Comparison of ENCODE assay signal across 8 cellular contexts in the genomic region with DNA sequence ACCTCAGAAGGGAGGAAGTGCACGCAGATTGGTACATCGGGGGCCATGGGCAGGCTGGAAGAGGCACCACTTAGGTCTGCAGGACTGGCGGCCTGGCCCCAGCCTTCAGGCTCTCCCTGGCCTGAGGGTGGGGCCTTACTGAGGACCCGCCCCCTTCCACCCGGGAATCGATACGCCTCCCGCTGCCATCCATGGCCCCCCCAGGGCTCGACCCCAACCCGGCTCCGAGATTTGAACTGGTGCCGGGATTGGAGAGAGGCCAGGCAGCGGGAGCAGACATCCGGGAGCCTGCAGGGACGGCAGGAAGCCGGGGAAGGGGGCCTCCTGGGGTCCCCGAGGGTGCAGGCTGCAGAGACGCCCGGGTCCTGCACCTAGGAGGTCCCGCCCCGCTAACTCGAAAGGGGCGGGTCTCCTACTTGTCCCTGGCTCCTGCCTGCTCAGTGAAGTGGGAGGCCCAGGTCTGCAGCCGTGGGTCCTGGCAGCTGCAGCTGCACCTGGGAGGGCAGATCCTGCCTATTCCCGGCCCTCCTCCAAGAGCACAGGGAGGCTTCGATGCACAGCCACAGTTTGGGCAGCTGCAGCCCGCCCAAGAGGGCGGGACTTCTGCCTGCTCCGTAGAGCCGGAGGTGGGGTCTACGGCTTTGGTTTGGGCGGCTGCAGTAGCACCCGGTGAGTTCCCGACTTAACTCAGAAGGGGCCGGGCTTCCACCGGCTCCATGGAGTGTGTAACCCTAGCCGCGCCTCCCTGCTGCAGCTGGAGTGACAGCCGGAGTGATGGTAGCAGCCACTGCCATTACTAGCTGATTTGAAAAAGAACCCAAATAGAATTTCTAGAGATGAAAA. TPM values are rescaled to one million over a fixed set of nuclear protein-coding genes. Genes with fewer than 3 reads are reported as not detected.
DNase-seq lines count a peak whose midpoint lies in the region; ATAC-seq and TF ChIP-seq lines count a peak whose summit lies in the region.

No MANE protein-coding gene starts in this region.

- H3K79me2 ChIP-seq in HCT116 (ENCODE audit: insufficient read depth, low read length) (no peaks in the 10 kb centered on the region), MM.1S (ENCODE audit: low read length) (no peaks in the 10 kb centered on the region), osteoblast (ENCODE audit: insufficient read depth, low read length) (no peaks in the 10 kb centered on the region)

- no TSS peak for BruUV-seq in HCT116 (replicated peaks; lab: Mats Ljungman, UMichigan)

- H3K4me3 ChIP-seq in HCT116 (replicated peaks in 1 of 2; ENCODE audit: low read depth in 1 of 2, low read length in 2 of 2) (peak overlapping the region; percentile 50 to 56), MM.1S (ENCODE audit: low read length) (peak overlapping the region; percentile 63), SJSA1 (peak overlapping the region; percentile 37), osteoblast (ENCODE audit: insufficient read depth, low read length) (peak overlapping the region; percentile 79), upper lobe of right lung (peak overlapping the region; percentile 78)

- H2AFZ ChIP-seq in HCT116 (ENCODE audit: low read depth, low read length, poor library complexity, severe bottlenecking) (peak overlapping the region; percentile 96), MM.1S (ENCODE audit: low read length) (peak overlapping the region; percentile 74), osteoblast (ENCODE audit: low read length) (peak overlapping the region; percentile 96)

- H3K27ac ChIP-seq in HCT116 (ENCODE audit: low read depth, low read length), result peak overlapping the region; percentile 71
- H3K27ac ChIP-seq in MM.1S (ENCODE audit: low read length), result no peak overlapping the region
- no peak overlapping the region for H3K27ac ChIP-seq in SJSA1
- H3K27ac ChIP-seq in osteoblast (ENCODE audit: low read depth, low read length), result no peak overlapping the region
- no peak overlapping the region for H3K27ac ChIP-seq in upper lobe of right lung

- H3K4me1 ChIP-seq in HCT116 (ENCODE audit: control insufficient read depth in 1 of 2, insufficient read depth in 2 of 2, low read length in 2 of 2) (peaks cover 12 to 15% of the 10 kb centered on the region in 2 experiments), MM.1S (ENCODE audit: low read length) (peaks cover 8% of the 10 kb centered on the region), SJSA1 (replicated peaks) (no peaks in the 10 kb centered on the region), osteoblast (ENCODE audit: insufficient read depth, low read length) (peaks cover 3% of the 10 kb centered on the region), upper lobe of right lung (peaks cover 3% of the 10 kb centered on the region)

- H3K9ac ChIP-seq in HCT116 (ENCODE audit: low read length) (peak overlapping the region; percentile 24), MM.1S (ENCODE audit: low read length) (peak overlapping the region; percentile 27; the same call in 1 of the 2 replicates)

- TF ChIP-seq RAD21 in HCT116 (IDR thresholded peaks at IDR 0.05; ENCODE audit: low read depth), result no peak; the same call in 1 of the 2 replicates

- no peaks in the 10 kb centered on the region for H4K20me1 ChIP-seq in HCT116 (ENCODE audit: insufficient read depth)
- H4K20me1 ChIP-seq in MM.1S (ENCODE audit: insufficient read depth, low read length), result no peaks in the 10 kb centered on the region
- H4K20me1 ChIP-seq in osteoblast (ENCODE audit: insufficient read depth, low read length), result no peaks in the 10 kb centered on the region

- H3K9me3 ChIP-seq in HCT116 (ENCODE audit: control insufficient read depth in 1 of 2, insufficient read depth in 1 of 2, low read depth in 1 of 2, low read length in 2 of 2) (no peaks in the 10 kb centered on the region), MM.1S (replicated peaks; ENCODE audit: insufficient read depth, low read length) (no peaks in the 10 kb centered on the region), SJSA1 (replicated peaks) (no peaks in the 10 kb centered on the region), osteoblast (ENCODE audit: low read depth, low read length) (no peaks in the 10 kb centered on the region), upper lobe of right lung (no peaks in the 10 kb centered on the region)

- H3K4me2 ChIP-seq in HCT116 (ENCODE audit: low read length) (peak overlapping the region; percentile 79), MM.1S (ENCODE audit: low read depth, low read length) (peak overlapping the region; percentile 73), osteoblast (ENCODE audit: insufficient read depth, low read length) (peak overlapping the region; percentile 89)

- TF ChIP-seq CTCF in HCT116 (IDR thresholded peaks at IDR 0.05 in 2 of 3, conservative IDR thresholded peaks at IDR 0.05 in 1 of 3; ENCODE audit: borderline replicate concordance in 1 of 3, insufficient read depth in 1 of 3, low read depth in 2 of 3, low read length in 2 of 3) (no peak), MM.1S (IDR thresholded peaks at IDR 0.05; ENCODE audit: low read length) (no peak), osteoblast (IDR thresholded peaks at IDR 0.05; ENCODE audit: extremely low read depth, low read depth, low read length) (no peak), upper lobe of right lung (IDR thresholded peaks at IDR 0.05) (no peak)

- RAD21 ChIA-PET in HCT116 (lab: Charles Lee; ENCODE audit: low non-redundant PET in 1 of 2, low total read pairs in 2 of 2, uncharacterized antibody in 2 of 2, unreplicated experiment in 2 of 2), result interaction anchor here in 1 of 2 experiments (0.6 kb wide), 1 partner anchor 51 kb away, joined by 3 read pairs; no protein-coding TSS in a partner anchor

- H3K36me3 ChIP-seq in HCT116 (ENCODE audit: control insufficient read depth in 1 of 2, insufficient read depth in 2 of 2, low read length in 2 of 2) (no peaks in the 10 kb centered on the region), MM.1S (replicated peaks; ENCODE audit: insufficient read depth, low read length) (no peaks in the 10 kb centered on the region), SJSA1 (no peaks in the 10 kb centered on the region), osteoblast (ENCODE audit: insufficient read depth, low read length) (no peaks in the 10 kb centered on the region), upper lobe of right lung (no peaks in the 10 kb centered on the region)

- peak; percentile 80 for DNase-seq in GDM1 (lab: John Stamatoyannopoulos, UW)
- peak; percentile 89 for DNase-seq in HCT116 (ENCODE audit: low read depth, low spot score)
- peak; percentile 87 for DNase-seq in MM.1S
- DNase-seq in SJSA1 (ENCODE audit: low read depth in 1 of 2, low spot score in 2 of 2), result peak; percentile 63 to 79
- DNase-seq in activated naive CD4-positive, alpha-beta T cell treated with anti-CD3 and anti-CD28 coated beads, Interleukin-2, amount 50 U/mL, for 72 hours (ENCODE audit: low spot score in 2 of 2), result peak; percentile 69 to 77
- DNase-seq in Right ventricle myocardium inferior (ENCODE audit: missing footprints), result peak; percentile 92
- peak; percentile 89 for DNase-seq in osteoblast (ENCODE audit: insufficient read length, low spot score, missing footprints)
- peak; percentile 92 for DNase-seq in upper lobe of right lung

- peak overlapping the region; percentile 10 to 64 for H3K27ac Mint-ChIP-seq in activated naive CD4-positive, alpha-beta T cell treated with anti-CD3 and anti-CD28 coated beads, Interleukin-2, amount 50 U/mL, for 72 hours

- POLR2A ChIA-PET in HCT116 (lab: Charles Lee), result interaction anchor here (0.6 to 1.1 kb wide), 3 partner anchors 18 to 193 kb away, joined by 3 to 4 read pairs (median 3); no protein-coding TSS in a partner anchor

- H3K27me3 ChIP-seq in HCT116 (ENCODE audit: insufficient read depth, low read length) (no peaks in the 10 kb centered on the region), MM.1S (replicated peaks; ENCODE audit: insufficient read depth, low read length) (no peaks in the 10 kb centered on the region), SJSA1 (replicated peaks) (no peaks in the 10 kb centered on the region), osteoblast (ENCODE audit: insufficient read depth, low read length) (no peaks in the 10 kb centered on the region), upper lobe of right lung (no peaks in the 10 kb centered on the region)

- intact Hi-C loops in HCT116 (cut with micrococcal nuclease) (no loop called here), Right ventricle myocardium inferior (cut with DNase I) (no loop called here), upper lobe of right lung (cut with DNase I) (no loop called here)

- H3K36me3 Mint-ChIP-seq in activated naive CD4-positive, alpha-beta T cell treated with anti-CD3 and anti-CD28 coated beads, Interleukin-2, amount 50 U/mL, for 72 hours, result no peaks in the 10 kb centered on the region

- peaks cover 14% of the 10 kb centered on the region; the same call in 1 of the 2 replicates for H3F3A ChIP-seq in MM.1S (ENCODE audit: insufficient read depth, low read length)

- CTCF ChIA-PET in HCT116 (lab: Charles Lee), result interaction anchor here (1.0 to 1.5 kb wide), 4 partner anchors 12 to 204 kb away, joined by 3 to 6 read pairs (median 5); no protein-coding TSS in a partner anchor

- no peaks in the 10 kb centered on the region for H3K9me2 ChIP-seq in HCT116 (ENCODE audit: insufficient read depth)
- H3K9me2 ChIP-seq in MM.1S (replicated peaks; ENCODE audit: insufficient read depth, low read length), result no peaks in the 10 kb centered on the region

- no peak for TF ChIP-seq POLR2A in HCT116 (IDR thresholded peaks at IDR 0.05; ENCODE audit: borderline replicate concordance, extremely low read depth, insufficient read depth, insufficient read length)

- no peaks in the 10 kb centered on the region for H3K9me3 Mint-ChIP-seq in activated naive CD4-positive, alpha-beta T cell treated with anti-CD3 and anti-CD28 coated beads, Interleukin-2, amount 50 U/mL, for 72 hours

- peak; percentile 95 for ATAC-seq in HCT116
- ATAC-seq in activated naive CD4-positive, alpha-beta T cell treated with anti-CD3 and anti-CD28 coated beads, Interleukin-2, amount 50 U/mL, for 72 hours, result peak; percentile 99
- ATAC-seq in Right ventricle myocardium inferior, result peak; percentile 97
- ATAC-seq in upper lobe of right lung, result peak; percentile 97

RNA-seq across cellular contexts. Expression of a gene that starts 35.2 kb away (rescaled TPM):
- 9.1 TPM for total RNA-seq in HCT116 (2021; ENCODE audit: unreplicated experiment)
- 7.0 and 7.7 TPM in 2 replicates for polyA plus RNA-seq in HCT116 (2012)
- 4.4 and 6.6 TPM in 2 replicates for total RNA-seq in SJSA1 (2014; rRNA removed; shearing (Covaris generic))
- 10 to 100 TPM; 15.6 to 19.4 TPM for total RNA-seq in activated naive CD4-positive, alpha-beta T cell treated with anti-CD3 and anti-CD28 coated beads, Interleukin-2, amount 50 U/mL, for 72 hours
- 6.3 TPM for total RNA-seq in Right ventricle myocardium inferior
- 6.9 and 7.7 TPM in 2 replicates for total RNA-seq in osteoblast
- total RNA-seq in upper lobe of right lung, result 12.4 TPM

RNA-seq across cellular contexts. Expression of a gene that starts 35.6 kb away (rescaled TPM):
- 0.98 TPM for total RNA-seq in HCT116 (2021; ENCODE audit: unreplicated experiment)
- polyA plus RNA-seq in HCT116 (2012), result 0.36 and 0.72 TPM in 2 replicates
- 0.31 and 0.74 TPM in 2 replicates for total RNA-seq in SJSA1 (2014; rRNA removed; shearing (Covaris generic))
- 1 to 10 TPM; 2.0 to 9.6 TPM for total RNA-seq in activated naive CD4-positive, alpha-beta T cell treated with anti-CD3 and anti-CD28 coated beads, Interleukin-2, amount 50 U/mL, for 72 hours
- 0.30 TPM for total RNA-seq in Right ventricle myocardium inferior
- total RNA-seq in osteoblast, result 2.7 and 3.3 TPM in 2 replicates
- 1.8 TPM for total RNA-seq in upper lobe of right lung

RNA-seq across cellular contexts. Expression of a gene that starts 52.4 kb away (rescaled TPM):
- total RNA-seq in HCT116 (2021; ENCODE audit: unreplicated experiment), result 26.2 TPM
- polyA plus RNA-seq in HCT116 (2012), result 19.9 and 25.7 TPM in 2 replicates
- 41.4 and 49.8 TPM in 2 replicates for total RNA-seq in SJSA1 (2014; rRNA removed; shearing (Covaris generic))
- total RNA-seq in activated naive CD4-positive, alpha-beta T cell treated with anti-CD3 and anti-CD28 coated beads, Interleukin-2, amount 50 U/mL, for 72 hours, result 100 to 1,000 TPM; 280 to 408 TPM
- total RNA-seq in Right ventricle myocardium inferior, result 27.8 TPM
- total RNA-seq in osteoblast, result 14.8 and 16.2 TPM in 2 replicates
- total RNA-seq in upper lobe of right lung, result 55.3 TPM
